Comparison of ENCODE assay signal across 10 cellular contexts in the genomic region with DNA sequence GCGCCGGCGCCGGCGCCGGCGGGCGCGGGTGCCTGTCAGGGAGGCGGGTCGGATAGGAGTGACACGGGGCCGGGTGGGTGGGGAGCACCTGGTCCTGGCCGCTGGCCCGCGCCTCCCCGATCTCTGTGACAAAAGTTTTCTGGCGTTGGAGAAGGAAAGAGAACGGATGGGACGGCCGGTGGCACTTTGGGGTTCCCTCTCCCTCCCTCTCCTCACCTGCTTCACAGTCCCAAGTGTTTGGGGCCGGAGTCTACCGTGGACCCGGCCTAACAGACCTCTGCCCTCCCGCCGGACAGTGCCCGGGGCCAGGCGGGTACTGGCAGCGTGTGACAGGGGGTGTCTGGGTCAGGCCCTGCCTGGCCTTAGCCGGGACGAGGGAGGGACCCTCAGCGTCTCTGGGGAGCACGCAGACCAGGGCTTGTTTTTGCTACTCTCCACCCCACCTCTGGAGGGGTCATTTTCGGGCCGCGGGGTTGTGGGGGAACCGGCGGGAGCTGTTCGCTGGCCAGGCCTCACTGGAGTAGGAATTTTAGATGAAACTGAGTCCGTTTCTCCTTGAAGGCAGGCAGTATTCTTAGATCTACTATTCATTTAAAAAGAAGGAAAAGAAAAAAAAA. TPM values are rescaled to one million over a fixed set of nuclear protein-coding genes. Genes with fewer than 3 reads are reported as not detected.
DNase-seq lines count a peak whose midpoint lies in the region; ATAC-seq and TF ChIP-seq lines count a peak whose summit lies in the region.
"Had no signal": no experiment of that assay in that cellular context is flagged by ENCODE, and none has a peak within 500 bp of the region (broad histone marks: within the 10 kb centered on the region; RNA-seq: fewer than 3 reads in every experiment).

No MANE protein-coding gene starts in this region.

- no peak overlapping the region for H2AK5ac ChIP-seq in mesenchymal stem cell (ENCODE audit: low read length, severe bottlenecking)

- H4K91ac ChIP-seq in mesenchymal stem cell (ENCODE audit: low read length) = no peak overlapping the region

- intact Hi-C loops in colonic mucosa (cut with DNase I) (no loop called here), tibial artery (cut with DNase I; ENCODE audit: low total_unique reads) (loop anchor here (5.0 to 10.0 kb wide), 2 partner anchors 184 to 272 kb away; no protein-coding TSS in a partner anchor)

- H3K23ac ChIP-seq in mesenchymal stem cell (ENCODE audit: low read length in 2 of 2) = peak overlapping the region in 1 of 2 experiments; percentile 34

- H3F3A ChIP-seq in SK-N-SH (replicated peaks; ENCODE audit: insufficient read depth) = no peaks in the 10 kb centered on the region

- H3K4me2 ChIP-seq in SK-N-SH (peak overlapping the region; percentile 92), mesenchymal stem cell (ENCODE audit: low read length, poor library complexity, severe bottlenecking) (peak overlapping the region; percentile 84)

- no peaks in the 10 kb centered on the region for H4K20me1 ChIP-seq in SK-N-SH (ENCODE audit: insufficient read depth)

- DNase-seq in SK-N-SH (peak; percentile 50), colonic mucosa (no peak), mesenchymal stem cell (no peak), tibial artery (no peak), C1 segment of cervical spinal cord (lab: John Stamatoyannopoulos, UW) (no peak), KG1 (lab: John Stamatoyannopoulos, UW) (no peak), nucleus accumbens (lab: John Stamatoyannopoulos, UW) (no peak)
- DNase-seq: activated CD4-positive, CD25-positive, alpha-beta regulatory T cell; amniotic stem cell had no signal

- POLR2A ChIA-PET in SK-N-SH (lab: Yijun Ruan, JAX) = no interaction called here

- TF ChIP-seq RAD21 in SK-N-SH (IDR thresholded peaks at IDR 0.05; ENCODE audit: low read length) = no peak

- H3K9me3 ChIP-seq in SK-N-SH = no peaks in the 10 kb centered on the region
- H3K9me3 ChIP-seq in colonic mucosa = no peaks in the 10 kb centered on the region
- no peaks in the 10 kb centered on the region for H3K9me3 ChIP-seq in mesenchymal stem cell (ENCODE audit: control insufficient read depth, low read length)
- H3K9me3 ChIP-seq in tibial artery = no peaks in the 10 kb centered on the region

- no peak overlapping the region for H2BK120ac ChIP-seq in mesenchymal stem cell (ENCODE audit: low read depth, low read length)

- CTCF ChIA-PET in SK-N-SH (lab: Yijun Ruan, JAX) = interaction anchor here (1.0 to 1.1 kb wide), 2 partner anchors 9 to 194 kb away, joined by 3 read pairs; no protein-coding TSS in a partner anchor

- no peaks in the 10 kb centered on the region for H3K79me1 ChIP-seq in mesenchymal stem cell (replicated peaks; ENCODE audit: low read length, poor library complexity, severe bottlenecking)

- no peaks in the 10 kb centered on the region for H3K9me2 ChIP-seq in SK-N-SH

- no peak overlapping the region for H3K14ac ChIP-seq in mesenchymal stem cell (ENCODE audit: low read length in 2 of 2)

- no peak overlapping the region for H3K18ac ChIP-seq in mesenchymal stem cell (ENCODE audit: low read depth in 1 of 2, low read length in 2 of 2)

- H3K4me1 ChIP-seq in SK-N-SH (ENCODE audit: control insufficient read depth in 1 of 2, insufficient read depth in 2 of 2, low read depth in 1 of 2, low read length in 1 of 2) (peaks cover 0 to 47% of the 10 kb centered on the region in 2 experiments; a peak in 1 of 4 replicates), colonic mucosa (peaks cover 4% of the 10 kb centered on the region), mesenchymal stem cell (ENCODE audit: control insufficient read depth, insufficient read depth, low read depth, low read length) (peaks cover 46% of the 10 kb centered on the region), tibial artery (peaks cover 0 to 31% (median 10%) of the 10 kb centered on the region in 4 donors)

- no peak overlapping the region for H2BK5ac ChIP-seq in mesenchymal stem cell (ENCODE audit: low read depth, low read length, poor library complexity, severe bottlenecking)

- no peak overlapping the region for H2BK15ac ChIP-seq in mesenchymal stem cell (ENCODE audit: low read depth, poor library complexity, severe bottlenecking)

- H3K9ac ChIP-seq in SK-N-SH (no peak overlapping the region), colonic mucosa (ENCODE audit: low read depth in 2 of 2, low read length in 2 of 2) (no peak overlapping the region), mesenchymal stem cell (ENCODE audit: low read length) (peak overlapping the region; percentile 6)

- H2AFZ ChIP-seq in SK-N-SH (ENCODE audit: low read depth) (no peak overlapping the region), mesenchymal stem cell (ENCODE audit: low read depth, low read length) (no peak overlapping the region)

- peak overlapping the region; percentile 46 to 71; a peak in 3 of 4 replicates for H3K4me3 ChIP-seq in SK-N-SH (ENCODE audit: low read depth in 2 of 2, low read length in 1 of 2)
- H3K4me3 ChIP-seq in colonic mucosa = peak overlapping the region; percentile 47
- no peak overlapping the region for H3K4me3 ChIP-seq in mesenchymal stem cell (ENCODE audit: insufficient read depth in 1 of 2, low read depth in 1 of 2, low read length in 2 of 2)
- peak overlapping the region; percentile 69 to 90 for H3K4me3 ChIP-seq in tibial artery

- TF ChIP-seq EP300 in SK-N-SH (IDR thresholded peaks at IDR 0.05; ENCODE audit: borderline replicate concordance in 1 of 2, low read depth in 1 of 2, low read length in 1 of 2) = no peak

- no peak for ATAC-seq in SK-N-SH treated with all-trans-retinoic acid at 6 μM for 48 hours

- no peak overlapping the region for H3K4ac ChIP-seq in mesenchymal stem cell (ENCODE audit: low read depth in 1 of 2, low read length in 2 of 2)

- no peaks in the 10 kb centered on the region for H3K36me3 ChIP-seq in SK-N-SH (replicated peaks in 1 of 2; ENCODE audit: control insufficient read depth in 1 of 2, insufficient read depth in 2 of 2, low read length in 1 of 2)
- no peaks in the 10 kb centered on the region for H3K36me3 ChIP-seq in colonic mucosa
- H3K36me3 ChIP-seq in mesenchymal stem cell (ENCODE audit: control insufficient read depth in 1 of 2, insufficient read depth in 2 of 2, low read depth in 1 of 2, low read length in 2 of 2) = no peaks in the 10 kb centered on the region
- no peaks in the 10 kb centered on the region for H3K36me3 ChIP-seq in tibial artery

- H3K27ac ChIP-seq in SK-N-SH (ENCODE audit: low read depth in 2 of 2, low read length in 1 of 2) (no peak overlapping the region), colonic mucosa (no peak overlapping the region), mesenchymal stem cell (ENCODE audit: low read length, poor library complexity, severe bottlenecking) (no peak overlapping the region), tibial artery (peak overlapping the region; percentile 95 to 96)

- H4K8ac ChIP-seq in mesenchymal stem cell (ENCODE audit: low read length) = no peak overlapping the region

- H2BK12ac ChIP-seq in mesenchymal stem cell (ENCODE audit: low read length in 2 of 2) = peak overlapping the region in 1 of 2 experiments; percentile 89

- TF ChIP-seq CTCF in SK-N-SH (IDR thresholded peaks at IDR 0.05) = no peak
- no peak for TF ChIP-seq CTCF in colonic mucosa (IDR thresholded peaks at IDR 0.05)
- TF ChIP-seq CTCF in tibial artery (IDR thresholded peaks at IDR 0.05) = no peak

- peaks cover 85% of the 10 kb centered on the region for H3K27me3 ChIP-seq in SK-N-SH (ENCODE audit: insufficient read depth)
- H3K27me3 ChIP-seq in colonic mucosa = peaks cover 95% of the 10 kb centered on the region
- H3K27me3 ChIP-seq in mesenchymal stem cell (ENCODE audit: control insufficient read depth in 1 of 2, insufficient read depth in 1 of 2, low read length in 2 of 2) = peaks cover 64 to 95% of the 10 kb centered on the region in 2 experiments
- no peaks in the 10 kb centered on the region for H3K27me3 ChIP-seq in tibial artery

- H3K79me2 ChIP-seq in SK-N-SH (ENCODE audit: insufficient read depth) = no peaks in the 10 kb centered on the region

- 20% methylated on average over 14 of the region's 40 CpGs for WGBS in SK-N-SH (ENCODE audit: low lambda C conversion rate)
- WGBS in mesenchymal stem cell = 1% methylated on average over 16 of the region's 40 CpGs

TF ChIP-seq in SK-N-SH, 30 proteins besides CTCF, POLR2A, EP300 and RAD21:
- TF ChIP-seq SMC3 (IDR thresholded peaks at IDR 0.05; ENCODE audit: low read depth, low read length) (no peak), EZH2phosphoT487 (IDR thresholded peaks at IDR 0.05; ENCODE audit: borderline replicate concordance, low read depth) (0 out of 2 replicates have a peak, but pooled peaks have one; percentile 71)

TF ChIP-seq in SK-N-SH treated with all-trans-retinoic acid at 6 μM for 48 hours, 23 proteins besides CTCF, POLR2A, EP300 and RAD21 (continues in another document):
- TF ChIP-seq, protein P1, sequence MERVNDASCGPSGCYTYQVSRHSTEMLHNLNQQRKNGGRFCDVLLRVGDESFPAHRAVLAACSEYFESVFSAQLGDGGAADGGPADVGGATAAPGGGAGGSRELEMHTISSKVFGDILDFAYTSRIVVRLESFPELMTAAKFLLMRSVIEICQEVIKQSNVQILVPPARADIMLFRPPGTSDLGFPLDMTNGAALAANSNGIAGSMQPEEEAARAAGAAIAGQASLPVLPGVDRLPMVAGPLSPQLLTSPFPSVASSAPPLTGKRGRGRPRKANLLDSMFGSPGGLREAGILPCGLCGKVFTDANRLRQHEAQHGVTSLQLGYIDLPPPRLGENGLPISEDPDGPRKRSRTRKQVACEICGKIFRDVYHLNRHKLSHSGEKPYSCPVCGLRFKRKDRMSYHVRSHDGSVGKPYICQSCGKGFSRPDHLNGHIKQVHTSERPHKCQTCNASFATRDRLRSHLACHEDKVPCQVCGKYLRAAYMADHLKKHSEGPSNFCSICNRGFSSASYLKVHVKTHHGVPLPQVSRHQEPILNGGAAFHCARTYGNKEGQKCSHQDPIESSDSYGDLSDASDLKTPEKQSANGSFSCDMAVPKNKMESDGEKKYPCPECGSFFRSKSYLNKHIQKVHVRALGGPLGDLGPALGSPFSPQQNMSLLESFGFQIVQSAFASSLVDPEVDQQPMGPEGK (CRISPR knock-in tag; IDR thresholded peaks at IDR 0.05; ENCODE audit: borderline replicate concordance) = no peak
- TF ChIP-seq PPARA (CRISPR knock-in tag; IDR thresholded peaks at IDR 0.05; ENCODE audit: borderline replicate concordance) (no peak), ISL1 (CRISPR knock-in tag; IDR thresholded peaks at IDR 0.05) (no peak), GLIS3 (CRISPR knock-in tag; IDR thresholded peaks at IDR 0.05) (no peak), BACH2 (CRISPR knock-in tag; IDR thresholded peaks at IDR 0.05; ENCODE audit: borderline replicate concordance) (no peak)

RNA-seq across cellular contexts. Expression of a gene that starts 1.7 kb away (rescaled TPM):
- 0.10 and 0.21 TPM in 2 replicates for polyA plus RNA-seq in SK-N-SH (2012; rRNA removed)
- 0.22 and 0.24 TPM in 2 replicates for polyA plus RNA-seq in SK-N-SH (2012; cell fraction: cytosol; rRNA removed)
- 0.91 and 1.00 TPM in 2 replicates for polyA plus RNA-seq in SK-N-SH (2012; cell fraction: nucleus; rRNA removed)
- total RNA-seq in colonic mucosa = 1 to 10 TPM; 1.6 to 2.7 TPM
- 0.21 TPM for polyA plus RNA-seq in mesenchymal stem cell (2013, experiment 1 of 2)
- 0.15 TPM for polyA plus RNA-seq in mesenchymal stem cell (2013, experiment 2 of 2)

RNA-seq across cellular contexts. Expression of a gene that starts 54.2 kb away (rescaled TPM):
- 50.6 and 55.1 TPM in 2 replicates for polyA plus RNA-seq in SK-N-SH (2012; rRNA removed)
- polyA plus RNA-seq in SK-N-SH (2012; cell fraction: cytosol; rRNA removed) = 65.6 and 68.5 TPM in 2 replicates
- polyA plus RNA-seq in SK-N-SH (2012; cell fraction: nucleus; rRNA removed) = 15.7 and 19.4 TPM in 2 replicates
- total RNA-seq in colonic mucosa = 10 to 100 TPM; 33.7 to 84.8 TPM
- polyA plus RNA-seq in mesenchymal stem cell (2013, experiment 1 of 2) = 51.4 TPM
- 54.3 TPM for polyA plus RNA-seq in mesenchymal stem cell (2013, experiment 2 of 2)

Comparison
In these comparisons a context has a peak if more than half of its experiments do, and no peak if none do; other contexts are left out.
1. H3K27ac ChIP-seq: peak in tibial artery (2 of 2); none in SK-N-SH (0 of 2), colonic mucosa (single experiment) and mesenchymal stem cell (single experiment).
2. H3K4me3 ChIP-seq: peak in SK-N-SH (2 of 2), colonic mucosa (single experiment) and tibial artery (2 of 2); none in mesenchymal stem cell (0 of 2).